Comparison of ENCODE assay signal across 8 cellular contexts in genomic region chr9:79611091-79611614, GRCh38.
DNase-seq lines count a peak whose midpoint lies in the region; ATAC-seq lines count a peak whose summit lies in the region.

No MANE protein-coding gene starts in this region.

- DNase-seq in SIG-M5 treated with dmso at 0.1 percent for 504 hours (lab: John Stamatoyannopoulos, UW; ENCODE audit: unreplicated experiment) (peak; percentile 93), iris pigment epithelial cell (ENCODE audit: low read depth) (peak; percentile 93), hippocampal formation (lab: John Stamatoyannopoulos, UW) (no peak), OCI-M2 (lab: John Stamatoyannopoulos, UW; ENCODE audit: unreplicated experiment) (no peak), NCI-H1930 (lab: John Stamatoyannopoulos, UW) (no peak)
- no peak for DNase-seq in stimulated activated CD4-positive, alpha-beta T cell treated with anti-CD3 and anti-CD28 coated beads, Interleukin-15, amount 100 ng/mL, for 24 hours

- peak; percentile 99 for ATAC-seq in GM18868 (IDR thresholded peaks at IDR 0.05; ENCODE audit: unreplicated experiment)
- ATAC-seq in HG02938 (IDR thresholded peaks at IDR 0.05; ENCODE audit: unreplicated experiment): peak; percentile 91

Comparison
In these comparisons a context has a peak if more than half of its experiments do, and no peak if none do; other contexts are left out.
1. DNase-seq: peak in SIG-M5 treated with dmso at 0.1 percent for 504 hours (single experiment) and iris pigment epithelial cell (single experiment); none in hippocampal formation (0 of 2), OCI-M2 (single experiment), stimulated activated CD4-positive, alpha-beta T cell treated with anti-CD3 and anti-CD28 coated beads, Interleukin-15, amount 100 ng/mL, for 24 hours (single experiment) and NCI-H1930 (0 of 2).